Comparison of ENCODE assay signal across 8 cellular contexts in genomic region chr21:44873356-44874239, GRCh38. TPM values are rescaled to one million over a fixed set of nuclear protein-coding genes. Genes with fewer than 3 reads are reported as not detected.
DNase-seq lines count a peak whose midpoint lies in the region; ATAC-seq and TF ChIP-seq lines count a peak whose summit lies in the region.

Gene PTTG1IP, minus strand, starts transcription at chr21:44873690. Its CDS starts 74 bp downstream, at chr21:44873616.

- no peaks in the 10 kb centered on the region for H3K9me3 ChIP-seq in mononuclear cell (ENCODE audit: low read depth, low read length)

- no peak for TF ChIP-seq CTCF in epithelial cell of esophagus (IDR thresholded peaks at IDR 0.05; ENCODE audit: insufficient read depth, low read depth, low read length, missing control alignments)

- H3K27me3 ChIP-seq in mononuclear cell (ENCODE audit: insufficient read depth, low read length): no peaks in the 10 kb centered on the region

- H3K4me3 ChIP-seq in epithelial cell of esophagus (ENCODE audit: low read length) (peak within 1 kb of the TSS; percentile 70), mononuclear cell (ENCODE audit: low read length) (peak within 1 kb of the TSS; percentile 74)

- H3K4me1 ChIP-seq in mononuclear cell (ENCODE audit: insufficient read depth, low read length): peaks cover 86% of the 10 kb centered on the region

- no peak for TF ChIP-seq EP300 in Ishikawa (IDR thresholded peaks at IDR 0.05; ENCODE audit: borderline replicate concordance)

- no peak for TF ChIP-seq RAD21 in Ishikawa (IDR thresholded peaks at IDR 0.05; ENCODE audit: low read depth)

- DNase-seq in DMS153 (lab: John Stamatoyannopoulos, UW): peak; percentile 94
- peak; percentile 96 for DNase-seq in OCI-M2 (lab: John Stamatoyannopoulos, UW; ENCODE audit: unreplicated experiment)
- DNase-seq in activated T-cell treated with anti-CD3 and anti-CD28 coated beads for 4 hours: peak; percentile 98
- peak; percentile 97 for DNase-seq in epithelial cell of esophagus (ENCODE audit: low read depth)
- DNase-seq in stimulated activated CD8-positive, alpha-beta memory T cell treated with anti-CD3 and anti-CD28 coated beads, Interleukin-2, amount 100 ng/mL, for 48 hours (ENCODE audit: low read depth in 2 of 2): peak; percentile 99 to 100

- peak; percentile 58 for ATAC-seq in GM21576 (IDR thresholded peaks at IDR 0.05; ENCODE audit: unreplicated experiment)

TF ChIP-seq in Ishikawa, 13 proteins besides CTCF, POLR2A, EP300 and RAD21:
- TF ChIP-seq YY1 (IDR thresholded peaks at IDR 0.05; ENCODE audit: low read depth) (0 out of 2 replicates have a peak, but pooled peaks have one; percentile 49), TAF1 (IDR thresholded peaks at IDR 0.05; ENCODE audit: low read depth) (peak; percentile 63), CREB1 (IDR thresholded peaks at IDR 0.05; ENCODE audit: low read depth) (no peak), USF1 (IDR thresholded peaks at IDR 0.05) (no peak), ZBTB7A (IDR thresholded peaks at IDR 0.05; ENCODE audit: low read depth) (peak; percentile 31; the same call in 1 of the 2 replicates), MAX (IDR thresholded peaks at IDR 0.05) (peak; percentile 64; the same call in 1 of the 2 replicates)

RNA-seq across cellular contexts. Expression of gene PTTG1IP, which starts in this region (rescaled TPM):
- total RNA-seq in mononuclear cell: 71.9 TPM

Comparison
In these comparisons a context has a peak if more than half of its experiments do, and no peak if none do; other contexts are left out.
1. Peak in every context shown above with its lines: DNase-seq, ATAC-seq and H3K4me3 ChIP-seq.